9 cellular contexts compared by ENCODE assay signal in genomic region chr14:51776102-51776894, GRCh38.
A peak's percentile ranks its signal among the peaks of the same experiment; 100 is the strongest.
DNase-seq lines count a peak whose midpoint lies in the region; ATAC-seq, FAIRE-seq and TF ChIP-seq lines count a peak whose summit lies in the region.
"Had no signal": no experiment of that assay in that cellular context is flagged by ENCODE, and none has a peak within 500 bp of the region (broad histone marks: within the 10 kb centered on the region; RNA-seq: fewer than 3 reads in every experiment).

No MANE protein-coding gene starts in this region.

- DNase-seq in stimulated activated CD4-positive, alpha-beta T cell treated with anti-CD3 and anti-CD28 coated beads, Interleukin-12 subunit alpha, Interleukin-12 subunit beta, amount 100 ng/mL, for 48 hours (ENCODE audit: low read depth in 2 of 3, low spot score in 1 of 3): peak in 2 of 3 donors; percentile 17 to 27
- no peak for DNase-seq in stimulated activated CD4-positive, alpha-beta T cell treated with anti-CD3 and anti-CD28 coated beads, Interleukin-2, amount 100 ng/mL, for 48 hours
- DNase-seq in LoVo (ENCODE audit: low spot score) (peak; percentile 11), SKM-1 treated with dmso at 0.1 percent for 144 hours (lab: John Stamatoyannopoulos, UW; ENCODE audit: unreplicated experiment) (peak; percentile 6), keratinocyte (ENCODE audit: low read depth, low spot score) (no peak)
- peak; percentile 2 for DNase-seq in central memory CD4-positive, alpha-beta T cell
- peak in 1 of 2 donors; percentile 71 for DNase-seq in stimulated activated effector memory CD8-positive, alpha-beta T cell treated with anti-CD3 and anti-CD28 coated beads, Interleukin-12 subunit alpha, Interleukin-12 subunit beta, amount 100 ng/mL, for 72 hours (ENCODE audit: low spot score in 2 of 2)

- no peaks in the 10 kb centered on the region for H3K36me3 Mint-ChIP-seq in stimulated activated effector memory CD8-positive, alpha-beta T cell treated with anti-CD3 and anti-CD28 coated beads, Interleukin-12 subunit alpha, Interleukin-12 subunit beta, amount 100 ng/mL, for 72 hours

- ATAC-seq in stimulated activated effector memory CD8-positive, alpha-beta T cell treated with anti-CD3 and anti-CD28 coated beads, Interleukin-12 subunit alpha, Interleukin-12 subunit beta, amount 100 ng/mL, for 72 hours: peak; percentile 72
- ATAC-seq in GM21447 (IDR thresholded peaks at IDR 0.05; ENCODE audit: unreplicated experiment): no peak

- H3K9me3 ChIP-seq in keratinocyte (ENCODE audit: control insufficient read depth, low read depth, low read length): no peaks in the 10 kb centered on the region

- H3K27ac Mint-ChIP-seq in stimulated activated effector memory CD8-positive, alpha-beta T cell treated with anti-CD3 and anti-CD28 coated beads, Interleukin-12 subunit alpha, Interleukin-12 subunit beta, amount 100 ng/mL, for 72 hours: peak overlapping the region; percentile 41

- peak overlapping the region; percentile 67 for H3K4me2 ChIP-seq in keratinocyte (ENCODE audit: control insufficient read depth, extremely low read depth, insufficient read depth, low read depth, low read length)

- H3K9me1 ChIP-seq in keratinocyte (ENCODE audit: control insufficient read depth, extremely low read depth, insufficient read depth, low read length): no peaks in the 10 kb centered on the region

- H3K27me3 ChIP-seq in keratinocyte (ENCODE audit: control insufficient read depth, extremely low read depth, insufficient read depth, low read length): no peaks in the 10 kb centered on the region

- H3K4me3 ChIP-seq in keratinocyte (ENCODE audit: control insufficient read depth in 2 of 3, extremely low read depth in 1 of 3, insufficient read depth in 2 of 3, low read depth in 1 of 3, low read length in 3 of 3): peak overlapping the region in 2 of 3 experiments; percentile 53 to 66

- TF ChIP-seq CTCF in keratinocyte (optimal IDR thresholded peaks at IDR 0.05 in 1 of 3, IDR thresholded peaks at IDR 0.05 in 1 of 3, conservative IDR thresholded peaks at IDR 0.05 in 1 of 3; ENCODE audit: extremely low read depth in 1 of 3, insufficient read depth in 2 of 3, low read length in 3 of 3): peak; percentile 72 to 76 (median 75)

- no peaks in the 10 kb centered on the region for H4K20me1 ChIP-seq in keratinocyte (ENCODE audit: control insufficient read depth, extremely low read depth, insufficient read depth, low read length)

- H3K9ac ChIP-seq in keratinocyte (ENCODE audit: control insufficient read depth, extremely low read depth, insufficient read depth, low read length): no peak overlapping the region

- H3K36me3 ChIP-seq in keratinocyte (ENCODE audit: control insufficient read depth in 2 of 2, extremely low read depth in 1 of 2, insufficient read depth in 2 of 2, low read length in 2 of 2): no peaks in the 10 kb centered on the region

- H3K4me3 Mint-ChIP-seq in stimulated activated effector memory CD8-positive, alpha-beta T cell treated with anti-CD3 and anti-CD28 coated beads, Interleukin-12 subunit alpha, Interleukin-12 subunit beta, amount 100 ng/mL, for 72 hours: peak overlapping the region; percentile 26

- H3K9me3 Mint-ChIP-seq in stimulated activated effector memory CD8-positive, alpha-beta T cell treated with anti-CD3 and anti-CD28 coated beads, Interleukin-12 subunit alpha, Interleukin-12 subunit beta, amount 100 ng/mL, for 72 hours: no peaks in the 10 kb centered on the region

- no peaks in the 10 kb centered on the region for H3K79me2 ChIP-seq in keratinocyte (ENCODE audit: control insufficient read depth, insufficient read depth, low read length)

- H2AFZ ChIP-seq in keratinocyte (ENCODE audit: control insufficient read depth, low read length): no peak overlapping the region

- dilution Hi-C loops in keratinocyte (cut with MboI; ENCODE audit: extremely low pct_ligation_motif_present, low sequenced_read_pairs): no loop called here

- peak; percentile 74 for FAIRE-seq in keratinocyte (lab: Jason Lieb, UNC)

- H3K4me1 Mint-ChIP-seq in stimulated activated effector memory CD8-positive, alpha-beta T cell treated with anti-CD3 and anti-CD28 coated beads, Interleukin-12 subunit alpha, Interleukin-12 subunit beta, amount 100 ng/mL, for 72 hours: peaks cover 18% of the 10 kb centered on the region

- no peaks in the 10 kb centered on the region for H3K4me1 ChIP-seq in keratinocyte (ENCODE audit: control insufficient read depth, extremely low read depth, insufficient read depth, low read length)

- H3K27ac ChIP-seq in keratinocyte (ENCODE audit: control insufficient read depth, insufficient read depth, low read length): no peak overlapping the region
- H3K27ac ChIP-seq: epithelial cell of prostate had no signal

Comparison
In these comparisons a context has a peak if more than half of its experiments do, and no peak if none do; other contexts are left out.
1. DNase-seq: peak in stimulated activated CD4-positive, alpha-beta T cell treated with anti-CD3 and anti-CD28 coated beads, Interleukin-12 subunit alpha, Interleukin-12 subunit beta, amount 100 ng/mL, for 48 hours (2 of 3), LoVo (single experiment), SKM-1 treated with dmso at 0.1 percent for 144 hours (single experiment) and central memory CD4-positive, alpha-beta T cell (single experiment); none in stimulated activated CD4-positive, alpha-beta T cell treated with anti-CD3 and anti-CD28 coated beads, Interleukin-2, amount 100 ng/mL, for 48 hours (0 of 2) and keratinocyte (single experiment).